In genomic region chr9:126668058-126668457, GRCh38 we compare ENCODE assay signal across 2 cellular contexts.
A peak's percentile ranks its signal among the peaks of the same experiment; 100 is the strongest.
TF ChIP-seq lines count a peak whose summit lies in the region.

No MANE protein-coding gene starts in this region.

TF ChIP-seq in HEK293, 187 proteins besides CTCF, POLR2A, EP300 and RAD21 (continued from another document):
- TF ChIP-seq PRDM10 (tag by site-specific recombination; IDR thresholded peaks at IDR 0.05): peak; percentile 45; the same call in 1 of the 2 replicates
- no peak for TF ChIP-seq ZNF18 (tag by site-specific recombination; IDR thresholded peaks at IDR 0.05)

TF ChIP-seq in H1, 55 proteins besides CTCF, POLR2A, EP300 and RAD21 (continued from another document):
- no peak for TF ChIP-seq MAFK (IDR thresholded peaks at IDR 0.05; ENCODE audit: low read depth, low read length)
- no peak for TF ChIP-seq ASH2L (IDR thresholded peaks at IDR 0.05; ENCODE audit: low read length)
- no peak for TF ChIP-seq E2F6 (IDR thresholded peaks at IDR 0.05)
- no peak for TF ChIP-seq MAX (IDR thresholded peaks at IDR 0.05)
- TF ChIP-seq CTBP2 (IDR thresholded peaks at IDR 0.05; ENCODE audit: borderline replicate concordance, insufficient read depth, insufficient read length, low read length): no peak
- TF ChIP-seq TAF7 (optimal IDR thresholded peaks at IDR 0.05; ENCODE audit: borderline replicate concordance, low read depth, low read length): no peak
- TF ChIP-seq CHD2 (IDR thresholded peaks at IDR 0.05; ENCODE audit: low read length): no peak
- no peak for TF ChIP-seq EZH2 (IDR thresholded peaks at IDR 0.05; ENCODE audit: low read depth, low read length, severe bottlenecking)
- TF ChIP-seq RXRA (IDR thresholded peaks at IDR 0.05; ENCODE audit: insufficient read depth, low read depth, low read length): no peak
- no peak for TF ChIP-seq SIRT6 (IDR thresholded peaks at IDR 0.05; ENCODE audit: low read length)
- TF ChIP-seq SUZ12 (IDR thresholded peaks at IDR 0.05; ENCODE audit: low read length): no peak
- no peak for TF ChIP-seq POU5F1 (IDR thresholded peaks at IDR 0.05; ENCODE audit: low read depth, low read length)
- no peak for TF ChIP-seq ATF2 (IDR thresholded peaks at IDR 0.05; ENCODE audit: low read length)
- no peak for TF ChIP-seq SP1 (IDR thresholded peaks at IDR 0.05; ENCODE audit: low read depth, low read length)
- no peak for TF ChIP-seq SIX5 (IDR thresholded peaks at IDR 0.05; ENCODE audit: low read depth, low read length)
- TF ChIP-seq BRCA1 (IDR thresholded peaks at IDR 0.05; ENCODE audit: low read depth, low read length): no peak
- no peak for TF ChIP-seq ATF3 (IDR thresholded peaks at IDR 0.05; ENCODE audit: insufficient read depth, low read depth, low read length)
- TF ChIP-seq POLR2AphosphoS5 (IDR thresholded peaks at IDR 0.05; ENCODE audit: low read depth, low read length): no peak
